ENCODE assay signal across 19 cellular contexts in the genomic region with DNA sequence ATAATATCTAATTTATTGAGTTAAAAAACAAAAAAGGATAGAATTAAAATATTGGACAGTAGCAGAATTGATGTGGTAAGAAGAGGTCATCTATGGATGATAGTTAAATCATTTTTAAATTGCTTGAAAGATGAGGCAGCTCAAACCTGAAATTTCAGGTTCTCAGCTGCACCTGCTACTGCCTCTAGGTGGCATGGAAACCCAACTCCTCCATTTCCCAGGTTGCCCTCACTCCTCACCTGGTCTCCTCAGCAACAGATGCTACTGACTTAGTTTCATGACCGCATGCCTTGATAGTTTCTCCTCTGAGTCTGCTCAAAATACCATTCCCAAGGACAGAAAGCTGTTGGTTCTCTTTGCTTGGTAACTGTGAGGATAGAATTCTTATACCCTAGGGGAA.
A peak's percentile ranks its signal among the peaks of the same experiment; 100 is the strongest.
DNase-seq lines count a peak whose midpoint lies in the region; ATAC-seq, FAIRE-seq and TF ChIP-seq lines count a peak whose summit lies in the region.
"Had no signal": no experiment of that assay in that cellular context is flagged by ENCODE, and none has a peak within 500 bp of the region (broad histone marks: within the 10 kb centered on the region; RNA-seq: fewer than 3 reads in every experiment).

No MANE protein-coding gene starts in this region.

- no peaks in the 10 kb centered on the region for H3K36me3 Mint-ChIP-seq in activated naive CD4-positive, alpha-beta T cell treated with anti-CD3 and anti-CD28 coated beads, Interleukin-2, amount 10 ng/mL, durations not matched to agents 7 days and 5 days

- H3K4me3 Mint-ChIP-seq in activated naive CD4-positive, alpha-beta T cell treated with anti-CD3 and anti-CD28 coated beads, Interleukin-2, amount 10 ng/mL, durations not matched to agents 7 days and 5 days = no peak overlapping the region
- H3K4me3 Mint-ChIP-seq: activated CD4-positive, alpha-beta T cell treated with anti-CD3 and anti-CD28 coated beads, Interleukin-2, amount 10 ng/mL, durations not matched to agents 7 days and 5 days; B cell had no signal

- TF ChIP-seq RAD21 in Ishikawa (IDR thresholded peaks at IDR 0.05; ENCODE audit: low read depth) = peak; percentile 66
- 0 out of 2 replicates have a peak, but pooled peaks have one; percentile 10 for TF ChIP-seq RAD21 in GM12878 (IDR thresholded peaks at IDR 0.05; ENCODE audit: insufficient read depth, low read depth, low read length)

- WGBS in GM12878 (ENCODE audit: insufficient coverage, insufficient replicate concordance, low lambda C conversion rate, missing lambda C conversion rate) = 57% methylated on average over 1 of the region's 1 CpG

- H3K27me3 ChIP-seq in GM12878 (replicated peaks in 1 of 2; ENCODE audit: control insufficient read depth in 2 of 2, insufficient read depth in 2 of 2, low read length in 1 of 2) = no peaks in the 10 kb centered on the region
- H3K27me3 ChIP-seq: heart left ventricle, tibial artery had no signal

- no peaks in the 10 kb centered on the region for H3K4me1 Mint-ChIP-seq in activated naive CD4-positive, alpha-beta T cell treated with anti-CD3 and anti-CD28 coated beads, Interleukin-2, amount 10 ng/mL, durations not matched to agents 7 days and 5 days
- H3K4me1 Mint-ChIP-seq: activated CD4-positive, alpha-beta T cell treated with anti-CD3 and anti-CD28 coated beads, Interleukin-2, amount 10 ng/mL, durations not matched to agents 7 days and 5 days had no signal

- peaks cover 11% of the 10 kb centered on the region for H3K9me3 Mint-ChIP-seq in activated naive CD4-positive, alpha-beta T cell treated with anti-CD3 and anti-CD28 coated beads, Interleukin-2, amount 10 ng/mL, durations not matched to agents 7 days and 5 days

- H3K36me3 ChIP-seq in GM12878 (ENCODE audit: control insufficient read depth in 2 of 2, insufficient read depth in 2 of 2, low read length in 1 of 2) = no peaks in the 10 kb centered on the region
- H3K36me3 ChIP-seq: heart left ventricle, tibial artery had no signal

- H3K4me3 ChIP-seq in GM12878 = no peak overlapping the region
- H3K4me3 ChIP-seq: heart left ventricle, tibial artery had no signal

- CTCF ChIA-PET in GM12878 (lab: Yijun Ruan, JAX) = interaction anchor here (0.7 to 2.3 kb wide), 3 partner anchors 13 to 396 kb away, joined by 3 to 8 read pairs (median 5); no protein-coding TSS in a partner anchor
- CTCF ChIA-PET in activated naive CD4-positive, alpha-beta T cell treated with anti-CD3 and anti-CD28 coated beads, Interleukin-2, amount 10 ng/mL, durations not matched to agents 7 days and 5 days (lab: Charles Lee) = no interaction called here

- H2AFZ ChIP-seq in GM12878 (ENCODE audit: control insufficient read depth, low read depth, low read length) = no peak overlapping the region

- no peak for TF ChIP-seq POLR2A in GM12878 (IDR thresholded peaks at IDR 0.05; ENCODE audit: low read depth, low read length)

- POLR2A ChIA-PET in GM12878 (lab: Charles Lee) = no interaction called here

- FAIRE-seq in GM12878 (lab: Jason Lieb, UNC) = no peak

- in situ Hi-C loops in GM12878 (cut with MboI) = no loop called here

- DNase-seq in GM10266 (ENCODE audit: extremely low spot score) (no peak), GM12878 (ENCODE audit: low read depth, low spot score) (no peak), kidney tubule cell (ENCODE audit: low spot score) (peak; percentile 20), NCI-H345 (lab: John Stamatoyannopoulos, UW) (no peak)
- DNase-seq in activated naive CD4-positive, alpha-beta T cell treated with anti-CD3 and anti-CD28 coated beads, Interleukin-2, amount 10 ng/mL, durations not matched to agents 7 days and 5 days = no peak
- DNase-seq: activated CD4-positive, alpha-beta T cell treated with anti-CD3 and anti-CD28 coated beads, Interleukin-2, amount 10 ng/mL, durations not matched to agents 7 days and 5 days; activated naive CD4-positive, alpha-beta T cell treated with anti-CD3 and anti-CD28 coated beads, Interleukin-2, amount 50 U/mL, for 16 hours; activated T-cell treated with anti-CD3 and anti-CD28 coated beads, Interleukin-2, amount 50 U/mL, for 1 hour; DMS 273 treated with DMSO at 0.1 percent for 48 hours; heart left ventricle; left cardiac atrium; NCI-H1417 treated with DMSO at 0.1 percent for 48 hours; stimulated activated CD4-positive, alpha-beta T cell treated with anti-CD3 and anti-CD28 coated beads, Interleukin-4, amount 100 ng/mL, for 4 hours; tibial artery had no signal

- H3K4me2 ChIP-seq in GM12878 (ENCODE audit: control insufficient read depth, insufficient read depth) = no peak overlapping the region
- H3K4me2 ChIP-seq: KMS-11 had no signal

- H3K9me3 ChIP-seq in GM12878 (replicated peaks; ENCODE audit: control insufficient read depth, insufficient read depth, low read length) = peaks cover 2% of the 10 kb centered on the region; the same call in 2 of the 3 replicates

- peaks cover 23% of the 10 kb centered on the region for H3K27me3 Mint-ChIP-seq in activated naive CD4-positive, alpha-beta T cell treated with anti-CD3 and anti-CD28 coated beads, Interleukin-2, amount 10 ng/mL, durations not matched to agents 7 days and 5 days

- intact Hi-C loops in GM12878 (cut with micrococcal nuclease; ENCODE audit: unreplicated experiment) = no loop called here

- no peaks in the 10 kb centered on the region for H3K4me1 ChIP-seq in GM12878 (ENCODE audit: control insufficient read depth, insufficient read depth, low read length)
- H3K4me1 ChIP-seq: heart left ventricle, tibial artery had no signal

- no TSS peak for BruUV-seq in GM12878 (replicated peaks; lab: Mats Ljungman, UMichigan)

- peak; percentile 8 for TF ChIP-seq CTCF in GM10266 (IDR thresholded peaks at IDR 0.05; ENCODE audit: control insufficient read depth, insufficient read depth, low read depth, missing control alignments)
- TF ChIP-seq CTCF in GM12878 (IDR thresholded peaks at IDR 0.05 in 2 of 3, conservative IDR thresholded peaks at IDR 0.05 in 1 of 3; ENCODE audit: control insufficient read depth in 2 of 3, extremely low read depth in 1 of 3, insufficient read depth in 1 of 3, low read depth in 3 of 3, low read length in 3 of 3) = no peak; a peak in 1 of 6 replicates

- H3K79me2 ChIP-seq in GM12878 (ENCODE audit: control insufficient read depth, insufficient read depth, low read length) = no peaks in the 10 kb centered on the region

- no peak overlapping the region for H3K27ac Mint-ChIP-seq in activated naive CD4-positive, alpha-beta T cell treated with anti-CD3 and anti-CD28 coated beads, Interleukin-2, amount 10 ng/mL, durations not matched to agents 7 days and 5 days
- H3K27ac Mint-ChIP-seq: activated CD4-positive, alpha-beta T cell treated with anti-CD3 and anti-CD28 coated beads, Interleukin-2, amount 10 ng/mL, durations not matched to agents 7 days and 5 days; B cell had no signal

- H3K27ac ChIP-seq in GM12878 (ENCODE audit: control insufficient read depth, insufficient read depth) = no peak overlapping the region
- H3K27ac ChIP-seq: heart left ventricle, KMS-11, tibial artery had no signal

- RAD21 ChIA-PET in GM12878 (lab: Charles Lee; ENCODE audit: unreplicated experiment) = no interaction called here

- ATAC-seq in GM12878 = no peak
- ATAC-seq in HG03159 (IDR thresholded peaks at IDR 0.05; ENCODE audit: unreplicated experiment) = no peak
- no peak for ATAC-seq in HG03045 (IDR thresholded peaks at IDR 0.05; ENCODE audit: unreplicated experiment)
- ATAC-seq: heart left ventricle, left cardiac atrium had no signal

- SMC1A ChIA-PET in GM12878 (lab: Charles Lee; ENCODE audit: uncharacterized antibody, unreplicated experiment) = interaction anchor here (2.2 kb wide), 1 partner anchor 17 kb away, joined by 5 read pairs; no protein-coding TSS in a partner anchor

- no peak for TF ChIP-seq EP300 in Ishikawa (IDR thresholded peaks at IDR 0.05; ENCODE audit: borderline replicate concordance)
- TF ChIP-seq EP300 in GM12878 (IDR thresholded peaks at IDR 0.05; ENCODE audit: borderline replicate concordance in 1 of 2, control insufficient read depth in 1 of 2, low read depth in 2 of 2, low read length in 2 of 2) = no peak

- H4K20me1 ChIP-seq in GM12878 (ENCODE audit: control insufficient read depth, insufficient read depth) = no peaks in the 10 kb centered on the region; the same call in 1 of the 2 replicates

- H3K9ac ChIP-seq in GM12878 (ENCODE audit: control insufficient read depth, insufficient read depth, low read length) = no peak overlapping the region
- H3K9ac ChIP-seq: KMS-11 had no signal

TF ChIP-seq in Ishikawa, 13 proteins besides CTCF, POLR2A, EP300 and RAD21:
- TF ChIP-seq CREB1 (IDR thresholded peaks at IDR 0.05; ENCODE audit: low read depth) (no peak), TEAD4 (IDR thresholded peaks at IDR 0.05) (no peak), TAF1 (IDR thresholded peaks at IDR 0.05; ENCODE audit: low read depth) (no peak), TCF12 (IDR thresholded peaks at IDR 0.05; ENCODE audit: low read depth) (no peak), YY1 (IDR thresholded peaks at IDR 0.05; ENCODE audit: low read depth) (no peak), CEBPB (IDR thresholded peaks at IDR 0.05) (no peak)
- TF ChIP-seq, protein P1, sequence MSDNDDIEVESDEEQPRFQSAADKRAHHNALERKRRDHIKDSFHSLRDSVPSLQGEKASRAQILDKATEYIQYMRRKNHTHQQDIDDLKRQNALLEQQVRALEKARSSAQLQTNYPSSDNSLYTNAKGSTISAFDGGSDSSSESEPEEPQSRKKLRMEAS (IDR thresholded peaks at IDR 0.05) = no peak

TF ChIP-seq in GM12878, 131 proteins besides CTCF, POLR2A, EP300 and RAD21 (continues in another document):
- TF ChIP-seq KAT2A (conservative IDR thresholded peaks at IDR 0.05; ENCODE audit: control insufficient read depth, low read depth, low read length) = no peak
- TF ChIP-seq SIX5 (IDR thresholded peaks at IDR 0.05; ENCODE audit: low read depth, low read length, severe bottlenecking) = no peak
- TF ChIP-seq LARP7 (IDR thresholded peaks at IDR 0.05) = no peak
- TF ChIP-seq MXI1 (IDR thresholded peaks at IDR 0.05; ENCODE audit: low read depth, low read length) = no peak
- TF ChIP-seq, protein P2, sequence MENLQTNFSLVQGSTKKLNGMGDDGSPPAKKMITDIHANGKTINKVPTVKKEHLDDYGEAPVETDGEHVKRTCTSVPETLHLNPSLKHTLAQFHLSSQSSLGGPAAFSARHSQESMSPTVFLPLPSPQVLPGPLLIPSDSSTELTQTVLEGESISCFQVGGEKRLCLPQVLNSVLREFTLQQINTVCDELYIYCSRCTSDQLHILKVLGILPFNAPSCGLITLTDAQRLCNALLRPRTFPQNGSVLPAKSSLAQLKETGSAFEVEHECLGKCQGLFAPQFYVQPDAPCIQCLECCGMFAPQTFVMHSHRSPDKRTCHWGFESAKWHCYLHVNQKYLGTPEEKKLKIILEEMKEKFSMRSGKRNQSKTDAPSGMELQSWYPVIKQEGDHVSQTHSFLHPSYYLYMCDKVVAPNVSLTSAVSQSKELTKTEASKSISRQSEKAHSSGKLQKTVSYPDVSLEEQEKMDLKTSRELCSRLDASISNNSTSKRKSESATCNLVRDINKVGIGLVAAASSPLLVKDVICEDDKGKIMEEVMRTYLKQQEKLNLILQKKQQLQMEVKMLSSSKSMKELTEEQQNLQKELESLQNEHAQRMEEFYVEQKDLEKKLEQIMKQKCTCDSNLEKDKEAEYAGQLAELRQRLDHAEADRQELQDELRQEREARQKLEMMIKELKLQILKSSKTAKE (IDR thresholded peaks at IDR 0.05; ENCODE audit: low read depth, poor library complexity, severe bottlenecking) = no peak
